In genomic region chr5:133900498-133901270, GRCh38 we compare ENCODE assay signal across 16 cellular contexts.
DNase-seq lines count a peak whose midpoint lies in the region; ATAC-seq and TF ChIP-seq lines count a peak whose summit lies in the region.
"Had no signal": no experiment of that assay in that cellular context is flagged by ENCODE, and none has a peak within 500 bp of the region (broad histone marks: within the 10 kb centered on the region; RNA-seq: fewer than 3 reads in every experiment).

No MANE protein-coding gene starts in this region.

- H3K27ac ChIP-seq in A673 (ENCODE audit: low read depth, low read length, poor library complexity, severe bottlenecking) = peak overlapping the region; percentile 68
- no peak overlapping the region for H3K27ac ChIP-seq in BLaER1
- H3K27ac ChIP-seq in SK-N-MC = no peak overlapping the region

- H3K9me3 Mint-ChIP-seq in neural crest cell = no peaks in the 10 kb centered on the region
- H3K9me3 Mint-ChIP-seq in activated naive CD4-positive, alpha-beta T cell treated with anti-CD3 and anti-CD28 coated beads, Interleukin-2, amount 10 ng/mL, durations not matched to agents 7 days and 5 days = no peaks in the 10 kb centered on the region
- H3K9me3 Mint-ChIP-seq: H9, IgD-negative memory B cell had no signal

- DNase-seq in A673 (ENCODE audit: low spot score) (peak; percentile 84), SK-N-MC (ENCODE audit: low read depth, low spot score) (no peak), neural crest cell (ENCODE audit: low read depth, low spot score) (no peak), NOMO-1 treated with DMSO at 0.1 percent for 48 hours (lab: John Stamatoyannopoulos, UW; ENCODE audit: unreplicated experiment) (no peak), Right ventricle myocardium inferior (ENCODE audit: missing footprints) (no peak)
- DNase-seq in activated naive CD4-positive, alpha-beta T cell treated with anti-CD3 and anti-CD28 coated beads, Interleukin-2, amount 10 ng/mL, durations not matched to agents 7 days and 5 days = no peak
- DNase-seq: Calu3; CD4-positive, CD25-positive, alpha-beta regulatory T cell; DMS153; DMS79 treated with DMSO at 0.1 percent for 48 hours; EL; GDM1; GOT3; H9 had no signal

- intact Hi-C loops in A673 (cut with micrococcal nuclease; ENCODE audit: unreplicated experiment) = no loop called here
- intact Hi-C loops in Right ventricle myocardium inferior (cut with DNase I) = no loop called here

- peak overlapping the region; percentile 27 for H3K27ac Mint-ChIP-seq in neural crest cell (ENCODE audit: unreplicated experiment)
- no peak overlapping the region for H3K27ac Mint-ChIP-seq in activated naive CD4-positive, alpha-beta T cell treated with anti-CD3 and anti-CD28 coated beads, Interleukin-2, amount 10 ng/mL, durations not matched to agents 7 days and 5 days
- H3K27ac Mint-ChIP-seq: CD4-positive, CD25-positive, alpha-beta regulatory T cell; IgD-negative memory B cell had no signal

- H3K9ac ChIP-seq in BLaER1 (no peak overlapping the region), SK-N-MC (ENCODE audit: insufficient read length) (no peak overlapping the region)

- CTCF ChIA-PET in A673 (lab: Charles Lee) = interaction anchor here (1.3 kb wide), 1 partner anchor 348 kb away, joined by 4 read pairs; no protein-coding TSS in a partner anchor
- CTCF ChIA-PET in activated naive CD4-positive, alpha-beta T cell treated with anti-CD3 and anti-CD28 coated beads, Interleukin-2, amount 10 ng/mL, durations not matched to agents 7 days and 5 days (lab: Charles Lee) = no interaction called here

- H4K20me1 ChIP-seq in BLaER1 = no peaks in the 10 kb centered on the region

- peaks cover 4% of the 10 kb centered on the region for H3K4me1 Mint-ChIP-seq in neural crest cell
- H3K4me1 Mint-ChIP-seq in activated naive CD4-positive, alpha-beta T cell treated with anti-CD3 and anti-CD28 coated beads, Interleukin-2, amount 10 ng/mL, durations not matched to agents 7 days and 5 days = no peaks in the 10 kb centered on the region
- H3K4me1 Mint-ChIP-seq: CD4-positive, CD25-positive, alpha-beta regulatory T cell; H9 had no signal

- POLR2A ChIA-PET in A673 (lab: Charles Lee; ENCODE audit: low non-redundant PET) = no interaction called here

- no TSS peak for BruUV-seq in A673 (replicated peaks; lab: Mats Ljungman, UMichigan)

- no peaks in the 10 kb centered on the region for H3K36me3 Mint-ChIP-seq in neural crest cell (ENCODE audit: low read depth)
- H3K36me3 Mint-ChIP-seq in activated naive CD4-positive, alpha-beta T cell treated with anti-CD3 and anti-CD28 coated beads, Interleukin-2, amount 10 ng/mL, durations not matched to agents 7 days and 5 days = no peaks in the 10 kb centered on the region
- H3K36me3 Mint-ChIP-seq: CD4-positive, CD25-positive, alpha-beta regulatory T cell; IgD-negative memory B cell had no signal

- no peak for TF ChIP-seq CTCF in A673 (conservative IDR thresholded peaks at IDR 0.05; ENCODE audit: low read depth, low read length)
- no peak for TF ChIP-seq CTCF in neural crest cell (conservative IDR thresholded peaks at IDR 0.05)

- no peak overlapping the region for H3K4me3 ChIP-seq in A673 (ENCODE audit: low read depth, low read length, poor library complexity, severe bottlenecking)
- H3K4me3 ChIP-seq in BLaER1 = no peak overlapping the region
- H3K4me3 ChIP-seq in SK-N-MC = 0 out of 2 replicates have a peak overlapping the region, but pooled peaks have one; percentile 36

- no peaks in the 10 kb centered on the region for H3K36me3 ChIP-seq in A673 (ENCODE audit: insufficient read depth, low read length, poor library complexity, severe bottlenecking)
- no peaks in the 10 kb centered on the region for H3K36me3 ChIP-seq in BLaER1
- no peaks in the 10 kb centered on the region for H3K36me3 ChIP-seq in SK-N-MC (ENCODE audit: insufficient read depth, low read length)

- no peaks in the 10 kb centered on the region for H3K27me3 Mint-ChIP-seq in neural crest cell (ENCODE audit: low read depth)
- peaks cover 17% of the 10 kb centered on the region for H3K27me3 Mint-ChIP-seq in activated naive CD4-positive, alpha-beta T cell treated with anti-CD3 and anti-CD28 coated beads, Interleukin-2, amount 10 ng/mL, durations not matched to agents 7 days and 5 days
- H3K27me3 Mint-ChIP-seq: IgD-negative memory B cell had no signal

- peak overlapping the region; percentile 45 for H3K4me2 ChIP-seq in BLaER1

- ATAC-seq in Right ventricle myocardium inferior = no peak

- H3K9me3 ChIP-seq in A673 (ENCODE audit: low read depth, low read length, poor library complexity, severe bottlenecking) = no peaks in the 10 kb centered on the region
- H3K9me3 ChIP-seq in BLaER1 = no peaks in the 10 kb centered on the region
- H3K9me3 ChIP-seq in SK-N-MC (ENCODE audit: low read depth, low read length) = no peaks in the 10 kb centered on the region

- H3K4me1 ChIP-seq in A673 (ENCODE audit: insufficient read depth, low read length, poor library complexity, severe bottlenecking) = peaks cover 43% of the 10 kb centered on the region
- H3K4me1 ChIP-seq in BLaER1 = peaks cover 100% of the 10 kb centered on the region

- no peak overlapping the region for H3K4me3 Mint-ChIP-seq in neural crest cell
- H3K4me3 Mint-ChIP-seq in activated naive CD4-positive, alpha-beta T cell treated with anti-CD3 and anti-CD28 coated beads, Interleukin-2, amount 10 ng/mL, durations not matched to agents 7 days and 5 days = no peak overlapping the region
- H3K4me3 Mint-ChIP-seq: CD4-positive, CD25-positive, alpha-beta regulatory T cell; H9; IgD-negative memory B cell had no signal

- no peaks in the 10 kb centered on the region for H3K27me3 ChIP-seq in A673 (replicated peaks; ENCODE audit: insufficient read depth, low read depth, low read length, poor library complexity)
- H3K27me3 ChIP-seq in BLaER1 = no peaks in the 10 kb centered on the region
